8 cellular contexts compared by ENCODE assay signal in the genomic region with DNA sequence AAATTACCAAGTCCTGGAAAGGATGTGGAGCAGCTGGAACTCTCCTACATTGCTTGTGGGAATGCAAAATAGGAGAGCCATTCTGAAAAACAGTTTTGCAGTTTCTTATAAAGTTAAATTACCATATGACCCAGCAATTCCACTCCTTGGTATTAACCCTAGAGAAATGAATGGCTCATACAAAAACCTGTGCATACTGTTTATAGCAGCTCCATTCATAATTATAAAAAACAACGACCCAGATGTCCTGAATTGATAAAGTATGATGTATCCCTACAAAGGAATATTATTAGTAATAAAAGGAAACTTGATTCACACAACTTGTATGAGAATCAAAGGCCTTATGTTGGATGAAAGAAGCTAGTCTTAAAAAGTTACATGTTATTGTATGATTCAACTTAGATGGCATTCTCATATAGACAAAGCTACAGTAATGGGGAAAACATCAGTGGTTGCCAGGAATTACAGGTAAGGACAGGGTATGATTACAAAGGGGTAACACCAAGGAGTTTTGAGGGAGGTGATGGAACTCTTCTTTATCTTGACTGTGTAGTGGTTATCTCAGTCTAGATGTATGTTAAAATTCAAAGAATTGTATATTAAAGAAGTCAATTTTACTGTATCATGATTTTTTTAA. TPM values are rescaled to one million over a fixed set of nuclear protein-coding genes. Genes with fewer than 3 reads are reported as not detected.
"Had no signal": no experiment of that assay in that cellular context is flagged by ENCODE, and none has a peak within 500 bp of the region (broad histone marks: within the 10 kb centered on the region; RNA-seq: fewer than 3 reads in every experiment).

No MANE protein-coding gene starts in this region.

- H3K36me3 ChIP-seq: HAP-1 had no signal

- H2AFZ ChIP-seq: GM23248 had no signal

- H3K4me1 ChIP-seq: HAP-1 had no signal

- H3K27ac Mint-ChIP-seq: IgD-negative memory B cell had no signal

- H3K9me3 ChIP-seq: HAP-1 had no signal

- H3K4me3 Mint-ChIP-seq: IgD-negative memory B cell had no signal

- ATAC-seq: HCT116, HepG2 had no signal

- H3K36me3 Mint-ChIP-seq: IgD-negative memory B cell had no signal

- DNase-seq: GM23248, GOT3, H7 had no signal

- H3K4me1 Mint-ChIP-seq: IgD-negative memory B cell had no signal

- H3K9ac ChIP-seq: GM23248 had no signal

- H3K27ac ChIP-seq: GM23248, HL-60 had no signal

- H3K4me3 ChIP-seq: GM23248, HAP-1 had no signal

RNA-seq across cellular contexts. Expression of a gene that starts 35.4 kb away (rescaled TPM):
- total RNA-seq: HepG2 had no signal
